Comparison of ENCODE assay signal across 32 cellular contexts in the genomic region with DNA sequence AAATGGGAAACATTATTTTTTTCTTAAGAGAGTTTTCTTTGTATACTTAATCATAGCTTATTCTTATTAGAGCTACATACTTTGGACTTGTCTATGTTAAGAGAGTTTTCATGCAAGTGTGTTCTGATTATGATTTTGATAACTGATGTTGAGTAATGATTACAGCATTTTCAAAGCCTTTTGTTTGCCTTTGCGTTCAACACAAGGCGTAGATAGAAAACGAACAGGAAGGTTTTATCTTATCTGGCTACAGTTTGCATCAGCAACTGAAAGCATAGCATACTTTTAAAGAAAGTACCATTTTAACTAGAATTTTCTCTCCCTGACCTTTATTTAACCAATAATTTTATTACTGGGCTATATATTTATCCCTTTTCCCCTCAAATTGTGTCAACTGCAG. TPM values are rescaled to one million over a fixed set of nuclear protein-coding genes. Genes with fewer than 3 reads are reported as not detected.
"Had no signal": no experiment of that assay in that cellular context is flagged by ENCODE, and none has a peak within 500 bp of the region (broad histone marks: within the 10 kb centered on the region; RNA-seq: fewer than 3 reads in every experiment).

No MANE protein-coding gene starts in this region.

- H3K36me3 ChIP-seq: breast epithelium, SJCRH30 had no signal

- H3K9me3 Mint-ChIP-seq: activated CD4-positive, alpha-beta T cell treated with anti-CD3 and anti-CD28 coated beads, Interleukin-2, amount 10 ng/mL, durations not matched to agents 7 days and 5 days; activated naive CD4-positive, alpha-beta T cell treated with anti-CD3 and anti-CD28 coated beads, Interleukin-2, amount 50 U/mL, for 24 hours; activated T-helper 17 cell treated with anti-CD3 and anti-CD28 coated beads, Interleukin-2, amount 50 U/mL, for 72 hours had no signal

- H3K27me3 ChIP-seq: body of pancreas, breast epithelium, SJCRH30 had no signal

- H3K4me3 Mint-ChIP-seq: activated CD4-positive, alpha-beta T cell treated with anti-CD3 and anti-CD28 coated beads for 36 hours; activated CD4-positive, alpha-beta T cell treated with anti-CD3 and anti-CD28 coated beads, Interleukin-2, amount 10 ng/mL, durations not matched to agents 7 days and 5 days; activated CD8-positive, alpha-beta memory T cell treated with anti-CD3 and anti-CD28 coated beads, Interleukin-2, amount 10 ng/mL, durations not matched to agents 7 days and 5 days; activated naive CD4-positive, alpha-beta T cell treated with anti-CD3 and anti-CD28 coated beads, Interleukin-2, amount 50 U/mL, for 24 hours; activated naive CD8-positive, alpha-beta T cell treated with anti-CD3 and anti-CD28 coated beads, Interleukin-2, amount 10 ng/mL, durations not matched to agents 7 days and 5 days; activated T-cell treated with anti-CD3 and anti-CD28 coated beads, Interleukin-2, amount 50 U/mL, for 72 hours; activated T-helper 17 cell treated with anti-CD3 and anti-CD28 coated beads, Interleukin-2, amount 50 U/mL, for 72 hours; WTC11 had no signal

- H3K27me3 Mint-ChIP-seq: activated CD4-positive, alpha-beta T cell treated with anti-CD3 and anti-CD28 coated beads for 36 hours; activated naive CD8-positive, alpha-beta T cell treated with anti-CD3 and anti-CD28 coated beads, Interleukin-2, amount 10 ng/mL, durations not matched to agents 7 days and 5 days had no signal

- H3K27ac Mint-ChIP-seq: activated CD4-positive, alpha-beta T cell treated with anti-CD3 and anti-CD28 coated beads for 36 hours; activated CD4-positive, alpha-beta T cell treated with anti-CD3 and anti-CD28 coated beads, Interleukin-2, amount 10 ng/mL, durations not matched to agents 7 days and 5 days; activated CD8-positive, alpha-beta memory T cell treated with anti-CD3 and anti-CD28 coated beads, Interleukin-2, amount 10 ng/mL, durations not matched to agents 7 days and 5 days; activated naive CD4-positive, alpha-beta T cell treated with anti-CD3 and anti-CD28 coated beads, Interleukin-2, amount 50 U/mL, for 24 hours; activated naive CD8-positive, alpha-beta T cell treated with anti-CD3 and anti-CD28 coated beads, Interleukin-2, amount 10 ng/mL, durations not matched to agents 7 days and 5 days; activated T-cell treated with anti-CD3 and anti-CD28 coated beads, Interleukin-2, amount 50 U/mL, for 72 hours; activated T-helper 17 cell treated with anti-CD3 and anti-CD28 coated beads, Interleukin-2, amount 50 U/mL, for 72 hours; WTC11 had no signal

- H3K9me3 ChIP-seq: body of pancreas, breast epithelium had no signal

- H3K4me1 ChIP-seq: body of pancreas, breast epithelium, SJCRH30 had no signal

- H3K36me3 Mint-ChIP-seq: activated naive CD4-positive, alpha-beta T cell treated with anti-CD3 and anti-CD28 coated beads, Interleukin-2, amount 50 U/mL, for 24 hours; activated naive CD8-positive, alpha-beta T cell treated with anti-CD3 and anti-CD28 coated beads, Interleukin-2, amount 10 ng/mL, durations not matched to agents 7 days and 5 days; WTC11 had no signal

- ATAC-seq: activated CD4-positive, alpha-beta T cell treated with anti-CD3 and anti-CD28 coated beads for 36 hours; activated CD4-positive, CD25-positive, alpha-beta regulatory T cell treated with anti-CD3 and anti-CD28 coated beads, Interleukin-2, amount 50 U/mL, for 24 hours; activated CD8-positive, alpha-beta memory T cell treated with anti-CD3 and anti-CD28 coated beads, Interleukin-2, amount 10 ng/mL, durations not matched to agents 7 days and 5 days; activated T-cell treated with anti-CD3 and anti-CD28 coated beads, Interleukin-2, amount 50 U/mL, for 72 hours; activated T-helper 17 cell treated with anti-CD3 and anti-CD28 coated beads, Interleukin-2, amount 50 U/mL, for 72 hours; body of pancreas; Panc1; WTC11 had no signal

- H3K4me1 Mint-ChIP-seq: activated CD4-positive, alpha-beta T cell treated with anti-CD3 and anti-CD28 coated beads for 36 hours; activated CD4-positive, alpha-beta T cell treated with anti-CD3 and anti-CD28 coated beads, Interleukin-2, amount 10 ng/mL, durations not matched to agents 7 days and 5 days; activated CD8-positive, alpha-beta memory T cell treated with anti-CD3 and anti-CD28 coated beads, Interleukin-2, amount 10 ng/mL, durations not matched to agents 7 days and 5 days; activated naive CD4-positive, alpha-beta T cell treated with anti-CD3 and anti-CD28 coated beads, Interleukin-2, amount 50 U/mL, for 24 hours; activated naive CD8-positive, alpha-beta T cell treated with anti-CD3 and anti-CD28 coated beads, Interleukin-2, amount 10 ng/mL, durations not matched to agents 7 days and 5 days; activated T-helper 17 cell treated with anti-CD3 and anti-CD28 coated beads, Interleukin-2, amount 50 U/mL, for 72 hours; WTC11 had no signal

- H3K4me3 ChIP-seq: body of pancreas, breast epithelium, SJCRH30, SK-N-MC had no signal

- DNase-seq: activated CD4-positive, alpha-beta T cell treated with anti-CD3 and anti-CD28 coated beads for 36 hours; activated CD4-positive, alpha-beta T cell treated with anti-CD3 and anti-CD28 coated beads, Interleukin-2, amount 10 ng/mL, durations not matched to agents 7 days and 5 days; activated CD4-positive, alpha-beta T cell treated with anti-CD3 and anti-CD28 coated beads, Interleukin-2, amount 50 U/mL, for 48 hours; activated CD8-positive, alpha-beta memory T cell treated with anti-CD3 and anti-CD28 coated beads for 24 hours; activated CD8-positive, alpha-beta memory T cell treated with anti-CD3 and anti-CD28 coated beads, Interleukin-2, amount 10 ng/mL, durations not matched to agents 7 days and 5 days; activated CD8-positive, alpha-beta memory T cell treated with anti-CD3 and anti-CD28 coated beads, Interleukin-2, amount 50 U/mL, for 48 hours; activated effector memory CD4-positive, alpha-beta T cell treated with anti-CD3 and anti-CD28 coated beads, Interleukin-2, amount 50 U/mL, for 16 hours; activated naive CD4-positive, alpha-beta T cell; activated naive CD8-positive, alpha-beta T cell treated with anti-CD3 and anti-CD28 coated beads, Interleukin-2, amount 10 ng/mL, durations not matched to agents 7 days and 5 days; activated T-cell treated with anti-CD3 and anti-CD28 coated beads, Interleukin-2, amount 50 U/mL, for 72 hours; body of pancreas; caudate nucleus; cerebellar nuclear complex; NCI-H1092 treated with DMSO at 0.1 percent for 48 hours; NCI-H1417; NCI-H1930; NCI-H2081 treated with DMSO at 0.1 percent for 48 hours; NCI-H226; NCI-H69; SHP77; SJCRH30 had no signal

- H3K27ac ChIP-seq: body of pancreas, breast epithelium, SJCRH30, SK-N-MC had no signal

RNA-seq across cellular contexts. Expression of gene HPGDS, which starts 57.6 kb away (rescaled TPM):
- total RNA-seq: activated CD4-positive, alpha-beta T cell treated with anti-CD3 and anti-CD28 coated beads for 36 hours; activated naive CD8-positive, alpha-beta T cell treated with anti-CD3 and anti-CD28 coated beads, Interleukin-2, amount 10 ng/mL, durations not matched to agents 7 days and 5 days; activated T-cell treated with anti-CD3 and anti-CD28 coated beads, Interleukin-2, amount 50 U/mL, for 72 hours; astrocyte; M059J; RPMI7951; SJCRH30; T-helper 1 cell treated with Interleukin-12 subunit alpha and Interleukin-12 subunit beta and Interleukin-4 antibody, amounts not matched to agents 30 ng/mL and 1 ng/mL, for 36 hours; WTC11 had no signal
